In the genomic region with DNA sequence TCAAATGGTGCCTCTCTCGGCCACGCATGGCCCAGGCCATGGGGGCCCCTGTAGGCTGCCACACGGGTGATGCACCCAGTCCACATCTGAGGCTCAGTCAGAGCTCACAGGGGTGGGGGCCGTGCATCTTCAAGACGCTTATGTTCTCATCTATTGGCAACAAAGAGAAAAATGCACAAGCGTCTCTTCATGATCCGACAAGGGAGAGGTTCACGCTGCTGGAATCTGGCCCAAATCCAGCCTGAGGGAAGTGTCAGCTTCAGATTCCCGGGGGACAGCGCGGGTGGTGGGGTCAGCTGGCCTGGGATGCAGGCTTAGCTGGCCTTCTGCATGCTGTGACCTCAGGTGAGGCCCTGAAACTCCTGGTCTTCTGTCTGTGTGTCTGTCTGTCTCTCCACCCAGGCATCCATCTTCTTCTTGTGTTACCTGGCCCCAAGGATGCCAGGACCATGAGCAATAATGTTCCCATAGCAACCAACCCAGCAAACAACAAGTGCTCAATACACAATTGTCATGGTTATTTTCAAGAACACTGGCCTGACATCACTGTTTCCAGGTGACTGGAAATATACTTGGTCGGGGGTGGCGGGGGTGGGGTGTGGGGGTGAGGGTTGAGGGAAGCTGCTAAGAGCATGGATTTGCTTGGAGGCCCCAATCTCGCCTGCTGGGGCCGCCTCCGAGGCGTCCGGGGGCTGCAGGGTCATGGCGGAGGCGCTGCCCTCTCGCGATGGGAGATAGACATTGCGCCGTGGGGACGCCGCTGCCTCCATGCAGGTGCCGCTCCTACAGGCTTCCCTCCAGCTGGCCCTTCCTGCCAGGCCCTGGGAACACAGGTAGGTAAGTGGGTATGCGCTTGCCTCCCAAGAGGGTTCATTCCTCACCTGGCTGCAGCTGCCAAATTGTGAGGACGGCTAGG, we compare ENCODE assay signal across 13 cellular contexts. TPM values are rescaled to one million over a fixed set of nuclear protein-coding genes. Genes with fewer than 3 reads are reported as not detected.
DNase-seq lines count a peak whose midpoint lies in the region; ATAC-seq, FAIRE-seq and TF ChIP-seq lines count a peak whose summit lies in the region.
"Had no signal": no experiment of that assay in that cellular context is flagged by ENCODE, and none has a peak within 500 bp of the region (broad histone marks: within the 10 kb centered on the region; RNA-seq: fewer than 3 reads in every experiment).

No MANE protein-coding gene starts in this region.

- H3K27me3 Mint-ChIP-seq in CD4-positive, alpha-beta T cell: peaks cover 3% of the 10 kb centered on the region
- H3K27me3 Mint-ChIP-seq: central memory CD8-positive, alpha-beta T cell had no signal

- in situ Hi-C loops in SK-MEL-5 (cut with HindIII; ENCODE audit: low pct_unique_long_range_greater_than_20kb, low sequenced_read_pairs): no loop called here

- no peak overlapping the region for H3K4me3 Mint-ChIP-seq in CD4-positive, alpha-beta T cell
- H3K4me3 Mint-ChIP-seq: central memory CD8-positive, alpha-beta T cell had no signal

- H3K9me3 Mint-ChIP-seq in CD4-positive, alpha-beta T cell: no peaks in the 10 kb centered on the region
- H3K9me3 Mint-ChIP-seq: central memory CD8-positive, alpha-beta T cell had no signal

- no peaks in the 10 kb centered on the region for H3K9me3 ChIP-seq in CD4-positive, alpha-beta T cell (ENCODE audit: control insufficient read depth, low read length)
- H3K9me3 ChIP-seq: spleen had no signal

- no peaks in the 10 kb centered on the region for H3K4me1 Mint-ChIP-seq in CD4-positive, alpha-beta T cell (ENCODE audit: low read depth)

- POLR2A ChIA-PET in CD4-positive, alpha-beta T cell (lab: Charles Lee): no interaction called here

- TF ChIP-seq CTCF in CD4-positive, alpha-beta T cell (IDR thresholded peaks at IDR 0.05): no peak

- H3K27me3 ChIP-seq in CD4-positive, alpha-beta T cell (ENCODE audit: control insufficient read depth, insufficient read depth, low read length): no peaks in the 10 kb centered on the region

- H3K36me3 Mint-ChIP-seq in CD4-positive, alpha-beta T cell (ENCODE audit: low read depth): no peaks in the 10 kb centered on the region

- no peak overlapping the region for H3K27ac Mint-ChIP-seq in CD4-positive, alpha-beta T cell

- H3K27ac ChIP-seq in CD4-positive, alpha-beta T cell (ENCODE audit: low read depth, low read length): no peak overlapping the region
- H3K27ac ChIP-seq: spleen, VCaP had no signal

- no peak for FAIRE-seq in urothelium cell line (lab: Jason Lieb, UNC)

- DNase-seq in stimulated activated CD4-positive, alpha-beta T cell treated with anti-CD3 and anti-CD28 coated beads, Interleukin-1b, Interleukin-23, amount 100 ng/mL, for 48 hours: peak; percentile 11
- DNase-seq in stimulated activated CD4-positive, alpha-beta T cell treated with anti-CD3 and anti-CD28 coated beads, Interleukin-4, amount 100 ng/mL, for 1 hour: no peak
- DNase-seq in SK-MEL-5 (ENCODE audit: low read depth, low spot score) (peak; percentile 10), iPS DF 4.7 (ENCODE audit: extremely low read depth, low spot score) (peak; percentile 72), urothelium cell line (ENCODE audit: low spot score) (peak; percentile 68)
- no peak for DNase-seq in central memory CD4-positive, alpha-beta T cell
- DNase-seq in stimulated activated naive CD4-positive, alpha-beta T cell treated with Interleukin-2 at 50 U/mL for 16 hours (lab: John Stamatoyannopoulos, UW): no peak
- no peak for DNase-seq in CD4-positive, alpha-beta T cell
- DNase-seq: NCI-H2081 treated with DMSO at 0.1 percent for 48 hours, spleen had no signal

- intact Hi-C loops in CD4-positive, alpha-beta T cell (cut with DNase I, micrococcal nuclease): no loop called here

- no peak for ATAC-seq in CD4-positive, alpha-beta T cell (ENCODE audit: poor library complexity)
- ATAC-seq: left lobe of liver had no signal

- CTCF ChIA-PET in CD4-positive, alpha-beta T cell (lab: Charles Lee): no interaction called here

RNA-seq across cellular contexts. Expression of a gene that starts 48.3 kb away (rescaled TPM):
- 0.29 and 0.51 TPM in 2 replicates for total RNA-seq in SK-MEL-5 (2014; rRNA removed; shearing (Covaris generic))
- polyA plus RNA-seq in SK-MEL-5 (2015; cell fraction: cytosol; rRNA removed): 0.11 and 0.24 TPM in 2 replicates
- 0.27 TPM in 1 of 2 replicates, not detected in the other for polyA plus RNA-seq in SK-MEL-5 (2015; cell fraction: nucleus; rRNA removed)
- 1 to 10 TPM; 2.5 to 2.7 TPM for total RNA-seq in CD4-positive, alpha-beta T cell

Comparison
In these comparisons a context has a peak if more than half of its experiments do, and no peak if none do; other contexts are left out.
1. DNase-seq: peak in stimulated activated CD4-positive, alpha-beta T cell treated with anti-CD3 and anti-CD28 coated beads, Interleukin-1b, Interleukin-23, amount 100 ng/mL, for 48 hours (single experiment), SK-MEL-5 (single experiment), iPS DF 4.7 (single experiment) and urothelium cell line (single experiment); none in stimulated activated CD4-positive, alpha-beta T cell treated with anti-CD3 and anti-CD28 coated beads, Interleukin-4, amount 100 ng/mL, for 1 hour (single experiment), central memory CD4-positive, alpha-beta T cell (single experiment), stimulated activated naive CD4-positive, alpha-beta T cell treated with Interleukin-2 at 50 U/mL for 16 hours (single experiment) and CD4-positive, alpha-beta T cell (0 of 10).